Comparison of ENCODE assay signal across 1 cellular context in genomic region chr12:34022079-34022830, GRCh38.
TF ChIP-seq lines count a peak whose summit lies in the region.

A gene with protein sequence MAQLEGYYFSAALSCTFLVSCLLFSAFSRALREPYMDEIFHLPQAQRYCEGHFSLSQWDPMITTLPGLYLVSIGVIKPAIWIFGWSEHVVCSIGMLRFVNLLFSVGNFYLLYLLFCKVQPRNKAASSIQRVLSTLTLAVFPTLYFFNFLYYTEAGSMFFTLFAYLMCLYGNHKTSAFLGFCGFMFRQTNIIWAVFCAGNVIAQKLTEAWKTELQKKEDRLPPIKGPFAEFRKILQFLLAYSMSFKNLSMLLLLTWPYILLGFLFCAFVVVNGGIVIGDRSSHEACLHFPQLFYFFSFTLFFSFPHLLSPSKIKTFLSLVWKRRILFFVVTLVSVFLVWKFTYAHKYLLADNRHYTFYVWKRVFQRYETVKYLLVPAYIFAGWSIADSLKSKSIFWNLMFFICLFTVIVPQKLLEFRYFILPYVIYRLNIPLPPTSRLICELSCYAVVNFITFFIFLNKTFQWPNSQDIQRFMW (plus strand): TSS chr12:34022496. CDS start chr12:34022600, 104 bp downstream.

TF ChIP-seq in HepG2, 621 proteins besides CTCF, POLR2A, EP300 and RAD21 (continued from another document and continues in another):
- TF ChIP-seq GATA4 (IDR thresholded peaks at IDR 0.05; ENCODE audit: borderline replicate concordance, low read depth), result no peak
- peak; percentile 69; the same call in 2 of the 3 replicates for TF ChIP-seq MXI1 (IDR thresholded peaks at IDR 0.05; ENCODE audit: borderline replicate concordance, low read depth, low read length)
- TF ChIP-seq, protein P1, sequence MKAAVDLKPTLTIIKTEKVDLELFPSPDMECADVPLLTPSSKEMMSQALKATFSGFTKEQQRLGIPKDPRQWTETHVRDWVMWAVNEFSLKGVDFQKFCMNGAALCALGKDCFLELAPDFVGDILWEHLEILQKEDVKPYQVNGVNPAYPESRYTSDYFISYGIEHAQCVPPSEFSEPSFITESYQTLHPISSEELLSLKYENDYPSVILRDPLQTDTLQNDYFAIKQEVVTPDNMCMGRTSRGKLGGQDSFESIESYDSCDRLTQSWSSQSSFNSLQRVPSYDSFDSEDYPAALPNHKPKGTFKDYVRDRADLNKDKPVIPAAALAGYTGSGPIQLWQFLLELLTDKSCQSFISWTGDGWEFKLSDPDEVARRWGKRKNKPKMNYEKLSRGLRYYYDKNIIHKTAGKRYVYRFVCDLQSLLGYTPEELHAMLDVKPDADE (CRISPR knock-in tag; IDR thresholded peaks at IDR 0.05), result no peak
- TF ChIP-seq IRF2 (CRISPR knock-in tag; IDR thresholded peaks at IDR 0.05), result peak; percentile 95
- 0 out of 2 replicates have a peak, but pooled peaks have one; percentile 56 for TF ChIP-seq ZBTB2 (CRISPR knock-in tag; IDR thresholded peaks at IDR 0.05; ENCODE audit: low read depth)
- no peak for TF ChIP-seq GRHL1 (CRISPR knock-in tag; conservative IDR thresholded peaks at IDR 0.05)
- TF ChIP-seq, protein P2, sequence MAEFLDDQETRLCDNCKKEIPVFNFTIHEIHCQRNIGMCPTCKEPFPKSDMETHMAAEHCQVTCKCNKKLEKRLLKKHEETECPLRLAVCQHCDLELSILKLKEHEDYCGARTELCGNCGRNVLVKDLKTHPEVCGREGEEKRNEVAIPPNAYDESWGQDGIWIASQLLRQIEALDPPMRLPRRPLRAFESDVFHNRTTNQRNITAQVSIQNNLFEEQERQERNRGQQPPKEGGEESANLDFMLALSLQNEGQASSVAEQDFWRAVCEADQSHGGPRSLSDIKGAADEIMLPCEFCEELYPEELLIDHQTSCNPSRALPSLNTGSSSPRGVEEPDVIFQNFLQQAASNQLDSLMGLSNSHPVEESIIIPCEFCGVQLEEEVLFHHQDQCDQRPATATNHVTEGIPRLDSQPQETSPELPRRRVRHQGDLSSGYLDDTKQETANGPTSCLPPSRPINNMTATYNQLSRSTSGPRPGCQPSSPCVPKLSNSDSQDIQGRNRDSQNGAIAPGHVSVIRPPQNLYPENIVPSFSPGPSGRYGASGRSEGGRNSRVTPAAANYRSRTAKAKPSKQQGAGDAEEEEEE (CRISPR knock-in tag; IDR thresholded peaks at IDR 0.05; ENCODE audit: borderline replicate concordance), result no peak
- TF ChIP-seq ZNF572 (CRISPR knock-in tag; IDR thresholded peaks at IDR 0.05), result peak; percentile 79; the same call in 1 of the 2 replicates
- no peak for TF ChIP-seq ZNF562 (CRISPR knock-in tag; IDR thresholded peaks at IDR 0.05; ENCODE audit: borderline replicate concordance)
- no peak for TF ChIP-seq FOSL1 (CRISPR knock-in tag; IDR thresholded peaks at IDR 0.05; ENCODE audit: borderline replicate concordance)
- TF ChIP-seq, protein P3, sequence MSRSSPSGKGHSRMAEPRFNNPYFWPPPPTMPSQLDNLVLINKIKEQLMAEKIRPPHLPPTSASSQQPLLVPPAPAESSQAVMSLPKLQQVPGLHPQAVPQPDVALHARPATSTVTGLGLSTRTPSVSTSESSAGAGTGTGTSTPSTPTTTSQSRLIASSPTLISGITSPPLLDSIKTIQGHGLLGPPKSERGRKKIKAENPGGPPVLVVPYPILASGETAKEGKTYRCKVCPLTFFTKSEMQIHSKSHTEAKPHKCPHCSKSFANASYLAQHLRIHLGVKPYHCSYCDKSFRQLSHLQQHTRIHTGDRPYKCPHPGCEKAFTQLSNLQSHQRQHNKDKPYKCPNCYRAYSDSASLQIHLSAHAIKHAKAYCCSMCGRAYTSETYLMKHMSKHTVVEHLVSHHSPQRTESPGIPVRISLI (CRISPR knock-in tag; IDR thresholded peaks at IDR 0.05; ENCODE audit: borderline replicate concordance), result peak; percentile 97
- no peak for TF ChIP-seq MAFF (IDR thresholded peaks at IDR 0.05; ENCODE audit: low read depth, low read length)
- no peak for TF ChIP-seq TERF1 (CRISPR knock-in tag; IDR thresholded peaks at IDR 0.05)
- TF ChIP-seq SIX4 (CRISPR knock-in tag; IDR thresholded peaks at IDR 0.05), result peak; percentile 58; the same call in 1 of the 2 replicates
- TF ChIP-seq ZC3H13 (CRISPR knock-in tag; IDR thresholded peaks at IDR 0.05), result no peak
- no peak for TF ChIP-seq NR3C1 (CRISPR knock-in tag; IDR thresholded peaks at IDR 0.05)
- peak; percentile 83 for TF ChIP-seq POLR2G (IDR thresholded peaks at IDR 0.05; ENCODE audit: low read depth, low read length)
- no peak for TF ChIP-seq ZBTB14 (CRISPR knock-in tag; IDR thresholded peaks at IDR 0.05)
- no peak for TF ChIP-seq ZNF296 (CRISPR knock-in tag; conservative IDR thresholded peaks at IDR 0.05)
- TF ChIP-seq TFAP4 (IDR thresholded peaks at IDR 0.05; ENCODE audit: borderline replicate concordance, low read depth), result peak; percentile 41; the same call in 1 of the 2 replicates
- no peak for TF ChIP-seq ZNF512 (CRISPR knock-in tag; IDR thresholded peaks at IDR 0.05)
- no peak for TF ChIP-seq KLF11 (CRISPR knock-in tag; IDR thresholded peaks at IDR 0.05)
- TF ChIP-seq ZNF891 (CRISPR knock-in tag; IDR thresholded peaks at IDR 0.05), result 0 out of 2 replicates have a peak, but pooled peaks have one; percentile 45
- no peak for TF ChIP-seq TCF12 (IDR thresholded peaks at IDR 0.05)
- no peak for TF ChIP-seq TCF12 (CRISPR knock-in tag; IDR thresholded peaks at IDR 0.05)
- TF ChIP-seq YY1 (IDR thresholded peaks at IDR 0.05; ENCODE audit: insufficient read depth, insufficient replicate concordance, low read depth, low read length), result peak; percentile 79
- TF ChIP-seq, protein P4, sequence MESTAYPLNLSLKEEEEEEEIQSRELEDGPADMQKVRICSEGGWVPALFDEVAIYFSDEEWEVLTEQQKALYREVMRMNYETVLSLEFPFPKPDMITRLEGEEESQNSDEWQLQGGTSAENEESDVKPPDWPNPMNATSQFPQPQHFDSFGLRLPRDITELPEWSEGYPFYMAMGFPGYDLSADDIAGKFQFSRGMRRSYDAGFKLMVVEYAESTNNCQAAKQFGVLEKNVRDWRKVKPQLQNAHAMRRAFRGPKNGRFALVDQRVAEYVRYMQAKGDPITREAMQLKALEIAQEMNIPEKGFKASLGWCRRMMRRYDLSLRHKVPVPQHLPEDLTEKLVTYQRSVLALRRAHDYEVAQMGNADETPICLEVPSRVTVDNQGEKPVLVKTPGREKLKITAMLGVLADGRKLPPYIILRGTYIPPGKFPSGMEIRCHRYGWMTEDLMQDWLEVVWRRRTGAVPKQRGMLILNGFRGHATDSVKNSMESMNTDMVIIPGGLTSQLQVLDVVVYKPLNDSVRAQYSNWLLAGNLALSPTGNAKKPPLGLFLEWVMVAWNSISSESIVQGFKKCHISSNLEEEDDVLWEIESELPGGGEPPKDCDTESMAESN (CRISPR knock-in tag; conservative IDR thresholded peaks at IDR 0.05), result peak; percentile 50; the same call in 1 of the 2 replicates
- TF ChIP-seq PAF1 (CRISPR knock-in tag; IDR thresholded peaks at IDR 0.05), result no peak
- no peak for TF ChIP-seq ZNF569 (CRISPR knock-in tag; IDR thresholded peaks at IDR 0.05; ENCODE audit: borderline replicate concordance)
- TF ChIP-seq, protein P5, sequence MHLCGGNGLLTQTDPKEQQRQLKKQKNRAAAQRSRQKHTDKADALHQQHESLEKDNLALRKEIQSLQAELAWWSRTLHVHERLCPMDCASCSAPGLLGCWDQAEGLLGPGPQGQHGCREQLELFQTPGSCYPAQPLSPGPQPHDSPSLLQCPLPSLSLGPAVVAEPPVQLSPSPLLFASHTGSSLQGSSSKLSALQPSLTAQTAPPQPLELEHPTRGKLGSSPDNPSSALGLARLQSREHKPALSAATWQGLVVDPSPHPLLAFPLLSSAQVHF (CRISPR knock-in tag; IDR thresholded peaks at IDR 0.05), result no peak
- TF ChIP-seq TCF7 (IDR thresholded peaks at IDR 0.05; ENCODE audit: low read depth), result peak; percentile 33; the same call in 1 of the 2 replicates
- peak; percentile 87 for TF ChIP-seq BORCS8-MEF2B (CRISPR knock-in tag; IDR thresholded peaks at IDR 0.05)
- peak; percentile 62; the same call in 1 of the 2 replicates for TF ChIP-seq ZNF792 (CRISPR knock-in tag; IDR thresholded peaks at IDR 0.05)
- peak; percentile 82 for TF ChIP-seq POLR2AphosphoS5 (IDR thresholded peaks at IDR 0.05; ENCODE audit: low read depth, low read length)
- no peak for TF ChIP-seq HNRNPK (IDR thresholded peaks at IDR 0.05; ENCODE audit: low read depth, low read length, poor library complexity, severe bottlenecking)
- peak; percentile 16 for TF ChIP-seq MED8 (CRISPR knock-in tag; IDR thresholded peaks at IDR 0.05; ENCODE audit: insufficient replicate concordance)
- no peak for TF ChIP-seq CBX2 (IDR thresholded peaks at IDR 0.05; ENCODE audit: low read depth, low read length)
- TF ChIP-seq CBX2 (CRISPR knock-in tag; IDR thresholded peaks at IDR 0.05; ENCODE audit: low read depth), result no peak
- no peak for TF ChIP-seq ZNF10 (CRISPR knock-in tag; IDR thresholded peaks at IDR 0.05; ENCODE audit: borderline replicate concordance, low read depth)
- TF ChIP-seq ARID2 (CRISPR knock-in tag; IDR thresholded peaks at IDR 0.05; ENCODE audit: borderline replicate concordance), result no peak
- TF ChIP-seq NR2F1 (CRISPR knock-in tag; IDR thresholded peaks at IDR 0.05), result no peak
- peak; percentile 80; the same call in 1 of the 2 replicates for TF ChIP-seq ELF4 (CRISPR knock-in tag; IDR thresholded peaks at IDR 0.05; ENCODE audit: borderline replicate concordance)
- TF ChIP-seq XBP1 (CRISPR knock-in tag; IDR thresholded peaks at IDR 0.05), result no peak
- TF ChIP-seq NBN (conservative IDR thresholded peaks at IDR 0.05), result no peak
- TF ChIP-seq AGO2 (optimal IDR thresholded peaks at IDR 0.05; ENCODE audit: low read depth, low read length), result no peak
- TF ChIP-seq ZNF782 (CRISPR knock-in tag; IDR thresholded peaks at IDR 0.05; ENCODE audit: borderline replicate concordance), result no peak
- no peak for TF ChIP-seq ZNF841 (CRISPR knock-in tag; IDR thresholded peaks at IDR 0.05; ENCODE audit: borderline replicate concordance)
- TF ChIP-seq ARNT (IDR thresholded peaks at IDR 0.05), result no peak
- TF ChIP-seq ZNF775 (CRISPR knock-in tag; IDR thresholded peaks at IDR 0.05; ENCODE audit: borderline replicate concordance), result no peak
